In the genomic region with DNA sequence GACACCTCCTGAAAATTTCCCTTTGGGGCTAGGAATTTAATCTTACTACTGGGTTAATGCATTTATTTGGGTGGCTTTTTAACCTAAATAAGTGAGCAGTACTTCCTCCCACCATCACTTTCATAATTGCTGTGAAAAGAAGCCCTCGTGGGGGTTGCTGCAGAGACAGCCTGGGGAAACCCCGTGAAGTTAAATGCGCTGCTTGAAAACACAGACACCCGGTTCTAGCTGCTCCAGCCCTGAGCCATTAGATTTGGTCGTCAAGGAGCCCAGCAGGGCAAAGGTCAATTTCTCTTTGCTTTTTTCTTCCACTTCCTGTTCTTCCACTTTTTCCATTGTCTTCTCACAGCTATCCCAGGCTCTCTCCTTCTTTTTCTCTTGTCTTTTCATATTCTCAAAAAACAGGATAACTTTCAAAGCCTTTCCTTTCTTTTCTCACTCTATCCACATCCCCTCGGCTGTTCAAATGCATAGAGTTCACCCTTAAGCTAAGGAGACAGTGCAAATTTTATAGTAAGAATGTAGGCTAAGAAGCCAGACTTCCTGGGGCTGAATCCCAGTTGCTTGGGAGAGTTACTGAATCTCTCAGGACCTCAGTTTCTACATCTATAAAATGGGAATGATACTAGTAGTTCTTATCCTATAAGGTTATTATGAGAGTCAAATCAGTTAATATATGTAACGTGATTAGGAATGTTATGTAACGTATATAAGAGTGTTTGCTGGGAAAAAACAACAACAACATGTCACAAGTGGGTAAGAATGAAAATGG, we compare ENCODE assay signal across 9 cellular contexts.
DNase-seq lines count a peak whose midpoint lies in the region; ATAC-seq and TF ChIP-seq lines count a peak whose summit lies in the region.
"Had no signal": no experiment of that assay in that cellular context is flagged by ENCODE, and none has a peak within 500 bp of the region (broad histone marks: within the 10 kb centered on the region; RNA-seq: fewer than 3 reads in every experiment).

No MANE protein-coding gene starts in this region.

- intact Hi-C loops in left colon (cut with DNase I, micrococcal nuclease) (no loop called here), esophagus squamous epithelium (cut with DNase I) (no loop called here), gastrocnemius medialis (cut with DNase I; ENCODE audit: low total_unique reads) (no loop called here)

- H3K27ac ChIP-seq in foreskin keratinocyte (no peak overlapping the region), esophagus squamous epithelium (no peak overlapping the region), caudate nucleus (ENCODE audit: low read depth, low read length) (no peak overlapping the region), gastrocnemius medialis (no peak overlapping the region)

- TF ChIP-seq CTCF in GM13976 (IDR thresholded peaks at IDR 0.05; ENCODE audit: borderline replicate concordance, control extremely low read depth, extremely low read depth, insufficient read depth, missing control alignments), result no peak
- TF ChIP-seq CTCF in foreskin keratinocyte (conservative IDR thresholded peaks at IDR 0.05), result no peak
- TF ChIP-seq CTCF in esophagus squamous epithelium (IDR thresholded peaks at IDR 0.05), result no peak
- no peak for TF ChIP-seq CTCF in gastrocnemius medialis (IDR thresholded peaks at IDR 0.05 in 4 of 5, conservative IDR thresholded peaks at IDR 0.05 in 1 of 5)

- in situ Hi-C loops in GM13976 (cut with MboI; ENCODE audit: low sequenced_read_pairs, unreplicated experiment) (no loop called here), gastrocnemius medialis (cut with MboI; ENCODE audit: low sequenced_read_pairs in 4 of 4) (no loop called here)

- TF ChIP-seq POLR2A in esophagus squamous epithelium (IDR thresholded peaks at IDR 0.05), result no peak
- TF ChIP-seq POLR2A in gastrocnemius medialis (IDR thresholded peaks at IDR 0.05), result no peak

- peak; percentile 21 for DNase-seq in GM13976 (ENCODE audit: low spot score)
- DNase-seq in left colon, result peak; percentile 62 to 75
- DNase-seq in foreskin keratinocyte, result no peak
- no peak for DNase-seq in esophagus squamous epithelium (lab: John Stamatoyannopoulos, UW)
- DNase-seq in caudate nucleus (lab: John Stamatoyannopoulos, UW), result no peak
- DNase-seq in gastrocnemius medialis, result no peak
- DNase-seq: stimulated activated CD4-positive, alpha-beta T cell treated with anti-CD3 and anti-CD28 coated beads, Interleukin-4, amount 100 ng/mL, for 1 hour had no signal

- H3K27me3 ChIP-seq in foreskin keratinocyte, result peaks cover 3% of the 10 kb centered on the region
- H3K27me3 ChIP-seq in esophagus squamous epithelium, result no peaks in the 10 kb centered on the region
- no peaks in the 10 kb centered on the region for H3K27me3 ChIP-seq in gastrocnemius medialis

- no peaks in the 10 kb centered on the region for H3K4me1 ChIP-seq in foreskin keratinocyte
- H3K4me1 ChIP-seq in esophagus squamous epithelium, result peaks cover 0 to 20% (median 7%) of the 10 kb centered on the region in 3 donors
- no peaks in the 10 kb centered on the region for H3K4me1 ChIP-seq in gastrocnemius medialis

- H3K9me3 ChIP-seq in esophagus squamous epithelium, result peaks cover 0 to 3% (median 0%) of the 10 kb centered on the region in 3 donors
- no peaks in the 10 kb centered on the region for H3K9me3 ChIP-seq in gastrocnemius medialis

- H3K4me3 ChIP-seq in esophagus squamous epithelium (no peak overlapping the region), gastrocnemius medialis (no peak overlapping the region)

- H3K36me3 ChIP-seq in esophagus squamous epithelium, result no peaks in the 10 kb centered on the region
- no peaks in the 10 kb centered on the region for H3K36me3 ChIP-seq in gastrocnemius medialis

- WGBS in esophagus squamous epithelium, 2 donors, result 32 to 35% methylated on average over 8 of the region's 8 CpGs

- ATAC-seq in GM21390 (IDR thresholded peaks at IDR 0.05; ENCODE audit: unreplicated experiment), result peak; percentile 80
- ATAC-seq in HG03439 (IDR thresholded peaks at IDR 0.05; ENCODE audit: unreplicated experiment), result peak; percentile 71
- peak; percentile 79 for ATAC-seq in left colon
- no peak for ATAC-seq in foreskin keratinocyte
- no peak for ATAC-seq in gastrocnemius medialis

Comparison
In these comparisons a context has a peak if more than half of its experiments do, and no peak if none do; other contexts are left out.
1. DNase-seq: peak in GM13976 (single experiment) and left colon (2 of 2); none in foreskin keratinocyte (0 of 2), esophagus squamous epithelium (single experiment), caudate nucleus (0 of 61) and gastrocnemius medialis (0 of 2).
2. ATAC-seq: peak in GM21390 (single experiment), HG03439 (single experiment) and left colon (single experiment); none in foreskin keratinocyte (single experiment) and gastrocnemius medialis (0 of 2).